ENCODE assay signal across 32 cellular contexts in the genomic region with DNA sequence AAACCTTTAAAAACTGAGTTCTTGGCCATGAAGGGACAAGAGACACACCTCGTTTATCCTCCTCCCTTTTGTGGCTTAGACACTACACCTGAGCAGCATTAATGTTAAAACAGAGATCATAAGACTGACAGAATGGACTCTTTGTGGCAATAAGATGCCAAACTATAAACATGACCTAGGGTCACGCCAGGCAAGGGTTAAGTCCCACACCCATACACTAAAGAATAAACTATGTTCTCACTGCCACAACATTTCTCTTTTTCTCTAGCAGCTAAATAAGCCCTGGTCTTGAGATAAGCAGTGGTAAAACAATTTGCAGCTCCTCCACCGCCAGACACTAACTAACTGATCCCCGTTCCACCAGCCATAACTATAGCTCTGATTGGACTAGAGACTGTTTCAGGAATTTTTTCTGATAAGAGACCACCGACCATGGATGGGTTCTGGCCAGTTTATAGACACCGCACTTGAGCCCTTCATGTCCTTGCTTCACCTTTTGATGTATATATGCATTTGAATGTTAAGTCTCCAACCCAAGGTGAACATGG. TPM values are rescaled to one million over a fixed set of nuclear protein-coding genes. Genes with fewer than 3 reads are reported as not detected.
"Had no signal": no experiment of that assay in that cellular context is flagged by ENCODE, and none has a peak within 500 bp of the region (broad histone marks: within the 10 kb centered on the region; RNA-seq: fewer than 3 reads in every experiment).

No MANE protein-coding gene starts in this region.

- H3K9me3 ChIP-seq: gastrocnemius medialis, psoas muscle, sigmoid colon, testis had no signal

- H2AFZ ChIP-seq: neural progenitor cell, parathyroid adenoma had no signal

- H3K4me2 ChIP-seq: neural progenitor cell, smooth muscle cell had no signal

- DNase-seq: activated CD4-positive, alpha-beta memory T cell treated with anti-CD3 and anti-CD28 coated beads for 36 hours; activated CD4-positive, alpha-beta T cell treated with anti-CD3 and anti-CD28 coated beads, Interleukin-2, amount 10 ng/mL, durations not matched to agents 24 days and 14 days; activated CD4-positive, CD25-positive, alpha-beta regulatory T cell treated with anti-CD3 and anti-CD28 coated beads, Interleukin-2, amount 50 U/mL, for 72 hours; activated naive CD8-positive, alpha-beta T cell treated with anti-CD3 and anti-CD28 coated beads, Interleukin-2, amount 50 U/mL, for 24 hours; activated T-cell treated with anti-CD3 and anti-CD28 coated beads, Interleukin-2, amount 50 U/mL, for 4 hours; amygdala; central memory CD4-positive, alpha-beta T cell; effector CD8-positive, alpha-beta T cell; erythroblast; gastrocnemius medialis; glutamatergic neuron; islet precursor cell; midbrain; natural killer cell; occipital lobe; psoas muscle; stimulated activated CD4-positive, alpha-beta T cell treated with anti-CD3 and anti-CD28 coated beads, Interleukin-1b, Interleukin-23, amount 100 ng/mL, for 48 hours; stimulated activated CD4-positive, alpha-beta T cell treated with anti-CD3 and anti-CD28 coated beads, Interleukin-4, amount 100 ng/mL, for 4 hours; stimulated activated CD8-positive, alpha-beta memory T cell treated with anti-CD3 and anti-CD28 coated beads, Interleukin-4, amount 100 ng/mL, for 48 hours; stimulated activated naive B cell treated with anti-CD40 and anti-IgM and Interleukin-4, amounts not matched to agents 10 μg/mL and 1 μg/mL and 100 μg/mL, for 72 hours; T-helper 2 cell; testis; trophoblast cell had no signal

- H3K9ac ChIP-seq: neural progenitor cell, parathyroid adenoma had no signal

- ATAC-seq: activated naive CD8-positive, alpha-beta T cell treated with anti-CD3 and anti-CD28 coated beads, Interleukin-2, amount 50 U/mL, for 24 hours; activated T-cell treated with anti-CD3 and anti-CD28 coated beads, Interleukin-2, amount 50 U/mL, for 4 hours; activated T-helper 17 cell treated with anti-CD3 and anti-CD28 coated beads, Interleukin-2, amount 50 U/mL, for 72 hours; gastrocnemius medialis; natural killer cell; psoas muscle; stimulated activated naive B cell treated with anti-CD40 and anti-IgM and Interleukin-4, amounts not matched to agents 10 μg/mL and 1 μg/mL and 100 μg/mL, for 72 hours had no signal

- H3K27me3 ChIP-seq: gastrocnemius medialis, neural progenitor cell, sigmoid colon, testis had no signal

- H3K4me3 ChIP-seq: gastrocnemius medialis, neural progenitor cell, psoas muscle, sigmoid colon, smooth muscle cell, testis had no signal

- H3K36me3 ChIP-seq: gastrocnemius medialis, neural progenitor cell, sigmoid colon had no signal

- H3K4me1 ChIP-seq: neural progenitor cell, parathyroid adenoma, sigmoid colon, testis had no signal

- FAIRE-seq: endometrium, urothelium cell line had no signal

- H3K27ac ChIP-seq: gastrocnemius medialis, neural progenitor cell, parathyroid adenoma, psoas muscle, sigmoid colon, testis had no signal

- H3K79me2 ChIP-seq: parathyroid adenoma had no signal

RNA-seq across cellular contexts. Expression of a gene that starts 4.9 kb away (rescaled TPM):
- total RNA-seq: activated CD4-positive, alpha-beta memory T cell treated with anti-CD3 and anti-CD28 coated beads for 36 hours; activated CD4-positive, alpha-beta T cell treated with anti-CD3 and anti-CD28 coated beads, Interleukin-2, amount 10 ng/mL, durations not matched to agents 24 days and 14 days; natural killer cell; smooth muscle cell had no signal

RNA-seq across cellular contexts. Expression of a gene that starts 49.4 kb away (rescaled TPM):
- total RNA-seq: activated CD4-positive, alpha-beta memory T cell treated with anti-CD3 and anti-CD28 coated beads for 36 hours; activated CD4-positive, alpha-beta T cell treated with anti-CD3 and anti-CD28 coated beads, Interleukin-2, amount 10 ng/mL, durations not matched to agents 24 days and 14 days; activated T-cell treated with anti-CD3 and anti-CD28 coated beads, Interleukin-2, amount 50 U/mL, for 4 hours; activated T-helper 17 cell treated with anti-CD3 and anti-CD28 coated beads, Interleukin-2, amount 50 U/mL, for 72 hours; dermis microvascular lymphatic vessel endothelial cell; gastrocnemius medialis; liver; natural killer cell; occipital lobe; psoas muscle; sigmoid colon; smooth muscle cell had no signal
- polyA plus RNA-seq: liver, psoas muscle, sigmoid colon, smooth muscle cell had no signal
